In the genomic region with DNA sequence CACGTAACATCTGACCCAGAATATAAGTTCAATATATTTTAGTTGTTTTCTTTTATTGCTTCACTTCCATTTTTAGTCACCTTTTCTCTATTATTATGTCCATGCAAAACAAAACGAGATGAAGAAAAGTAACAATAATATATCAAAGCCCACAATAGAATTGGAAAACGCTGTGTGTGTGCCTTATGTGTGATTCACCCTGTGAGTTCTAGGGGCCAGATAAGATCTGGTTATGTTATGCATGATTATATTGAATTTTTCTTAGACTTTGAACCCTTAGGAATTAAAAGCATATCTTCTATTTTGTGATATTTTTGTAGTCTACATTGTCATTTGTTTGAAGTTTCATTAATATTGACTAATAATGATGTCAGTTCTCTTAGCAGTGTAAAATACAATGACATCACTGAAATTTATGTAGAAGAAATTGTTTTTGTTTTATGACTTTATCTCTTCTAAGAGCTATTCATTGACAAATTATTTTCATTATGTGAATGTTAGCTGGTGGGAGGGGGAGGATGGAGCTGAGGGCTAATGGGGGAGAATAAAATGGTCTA, we compare ENCODE assay signal across 11 cellular contexts.
"Had no signal": no experiment of that assay in that cellular context is flagged by ENCODE, and none has a peak within 500 bp of the region (broad histone marks: within the 10 kb centered on the region; RNA-seq: fewer than 3 reads in every experiment).

No MANE protein-coding gene starts in this region.

- FAIRE-seq: H1, H54 had no signal

- H3K9ac ChIP-seq: GM23248 had no signal

- H3K36me3 ChIP-seq: HAP-1 had no signal

- DNase-seq: GM23248, GOT3, H7, H9, HCEC 1CT, HFFc6 had no signal

- H2AFZ ChIP-seq: GM23248, GM23338 had no signal

- H3K4me3 ChIP-seq: GM23248, GM23338, HAP-1 had no signal

- H3K4me1 ChIP-seq: HAP-1 had no signal

- H3K9me3 ChIP-seq: HAP-1 had no signal

- ATAC-seq: GM23338, HCT116 had no signal

- H3K27ac ChIP-seq: GM23248 had no signal
